19 cellular contexts compared by ENCODE assay signal in the genomic region with DNA sequence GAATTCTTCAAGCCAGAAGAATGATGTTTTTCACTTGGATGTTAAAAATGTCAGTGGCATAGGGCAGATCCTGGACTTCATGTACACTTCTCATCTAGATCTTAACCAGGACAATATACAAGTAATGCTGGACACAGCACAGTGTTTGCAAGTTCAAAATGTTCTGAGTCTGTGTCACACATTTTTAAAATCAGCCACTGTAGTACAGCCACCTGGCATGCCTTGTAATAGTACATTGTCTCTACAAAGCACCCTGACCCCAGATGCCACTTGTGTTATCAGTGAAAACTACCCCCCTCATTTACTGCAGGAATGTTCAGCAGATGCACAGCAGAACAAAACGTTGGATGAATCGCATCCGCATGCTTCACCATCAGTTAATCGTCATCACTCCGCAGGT.
"Had no signal": no experiment of that assay in that cellular context is flagged by ENCODE, and none has a peak within 500 bp of the region (broad histone marks: within the 10 kb centered on the region; RNA-seq: fewer than 3 reads in every experiment).

No MANE protein-coding gene starts in this region.

- H3K27me3 ChIP-seq: foreskin keratinocyte, sigmoid colon, thyroid gland, upper lobe of right lung, vagina had no signal

- H3K9me3 ChIP-seq: lower lobe of right lung, psoas muscle, sigmoid colon, thyroid gland, upper lobe of right lung, vagina had no signal

- H3K27me3 Mint-ChIP-seq: memory B cell; naive thymus-derived CD4-positive, alpha-beta T cell had no signal

- H3K4me1 Mint-ChIP-seq: nephron progenitor cell had no signal

- H3K27ac ChIP-seq: coronary artery, foreskin keratinocyte, lower lobe of right lung, psoas muscle, sigmoid colon, thyroid gland, upper lobe of right lung, vagina had no signal

- DNase-seq: effector CD4-positive, alpha-beta T cell; endodermal cell; erythroblast; hippocampal formation; lower lobe of right lung; naive thymus-derived CD4-positive, alpha-beta T cell; nephron progenitor cell; psoas muscle; retina; sigmoid colon; small intestine; stimulated activated CD4-positive, alpha-beta T cell treated with anti-CD3 and anti-CD28 coated beads, Interleukin-12 subunit alpha, Interleukin-12 subunit beta, amount 100 ng/mL, for 4 hours; stimulated activated naive CD4-positive, alpha-beta T cell treated with Interleukin-2 at 50 U/mL for 16 hours; thyroid gland; upper lobe of right lung had no signal

- H3K9me3 Mint-ChIP-seq: endodermal cell; memory B cell; naive thymus-derived CD4-positive, alpha-beta T cell; nephron progenitor cell had no signal

- ATAC-seq: lower lobe of right lung; naive thymus-derived CD4-positive, alpha-beta T cell; upper lobe of right lung had no signal

- H3K4me3 ChIP-seq: coronary artery, lower lobe of right lung, psoas muscle, sigmoid colon, thyroid gland, upper lobe of right lung, vagina had no signal

- H3K4me3 Mint-ChIP-seq: endodermal cell; memory B cell; naive thymus-derived CD4-positive, alpha-beta T cell; nephron progenitor cell had no signal

- H3K27ac Mint-ChIP-seq: endodermal cell, memory B cell had no signal

- H3K4me1 ChIP-seq: foreskin keratinocyte, lower lobe of right lung, psoas muscle, sigmoid colon, thyroid gland, upper lobe of right lung, vagina had no signal
